10 cellular contexts compared by ENCODE assay signal in genomic region chr6:11218827-11219826, GRCh38. TPM values are rescaled to one million over a fixed set of nuclear protein-coding genes. Genes with fewer than 3 reads are reported as not detected.
DNase-seq lines count a peak whose midpoint lies in the region; ATAC-seq, FAIRE-seq and TF ChIP-seq lines count a peak whose summit lies in the region.
"Had no signal": no experiment of that assay in that cellular context is flagged by ENCODE, and none has a peak within 500 bp of the region (broad histone marks: within the 10 kb centered on the region; RNA-seq: fewer than 3 reads in every experiment).

No MANE protein-coding gene starts in this region.

- ATAC-seq in HG03457 (IDR thresholded peaks at IDR 0.05; ENCODE audit: unreplicated experiment) (no peak), HG03095 (IDR thresholded peaks at IDR 0.05; ENCODE audit: unreplicated experiment) (no peak)

- TF ChIP-seq CTCF in dorsolateral prefrontal cortex (IDR thresholded peaks at IDR 0.05 in 54 of 56, conservative IDR thresholded peaks at IDR 0.05 in 2 of 56; ENCODE audit: low read depth in 1 of 56, partially characterized antibody in 56 of 56) (no peak), D721Med (IDR thresholded peaks at IDR 0.05; ENCODE audit: insufficient read depth, missing control alignments) (no peak)

- H3K27ac ChIP-seq in dorsolateral prefrontal cortex (peak overlapping the region in 57 of 59 donors; percentile 2 to 85 (median 62)), mesodermal cell (ENCODE audit: low read depth, low read length, severe bottlenecking) (peak overlapping the region; percentile 88), subcutaneous abdominal adipose tissue (ENCODE audit: low read depth, low read length) (peak overlapping the region; percentile 86)

- H3K4me1 ChIP-seq in mesodermal cell (ENCODE audit: control insufficient read depth, insufficient read depth, low read length, poor library complexity, severe bottlenecking) (peaks cover 43% of the 10 kb centered on the region), subcutaneous abdominal adipose tissue (ENCODE audit: control insufficient read depth in 5 of 5, insufficient read depth in 5 of 5, low read length in 5 of 5) (peaks cover 19 to 94% (median 76%) of the 10 kb centered on the region in 5 donors)

- peak overlapping the region in 2 of 5 donors; percentile 7 to 26 for H3K9ac ChIP-seq in subcutaneous abdominal adipose tissue (ENCODE audit: low read length in 5 of 5)

- peaks cover 48% of the 10 kb centered on the region for H3K36me3 ChIP-seq in mesodermal cell (ENCODE audit: control insufficient read depth, insufficient read depth, low read length)
- H3K36me3 ChIP-seq in subcutaneous abdominal adipose tissue (ENCODE audit: control insufficient read depth in 5 of 5, insufficient read depth in 5 of 5, low read length in 5 of 5), result peaks cover 2 to 12% (median 3%) of the 10 kb centered on the region in 5 donors

- H3K27me3 ChIP-seq in dorsolateral prefrontal cortex (no peaks in the 10 kb centered on the region), subcutaneous abdominal adipose tissue (ENCODE audit: control insufficient read depth in 5 of 5, insufficient read depth in 4 of 5, low read length in 5 of 5) (no peaks in the 10 kb centered on the region)

- DNase-seq in activated CD4-positive, alpha-beta T cell treated with anti-CD3 and anti-CD28 coated beads for 48 hours, result peak; percentile 57
- no peak for DNase-seq in activated CD4-positive, alpha-beta T cell treated with anti-CD3 and anti-CD28 coated beads, Interleukin-2, amount 50 U/mL, for 1 hour
- DNase-seq in dorsolateral prefrontal cortex (peak in 1 of 10 donors; percentile 32), D721Med (ENCODE audit: insufficient read length, low spot score) (no peak)
- DNase-seq: NCI-H1092 had no signal

- peak overlapping the region in 2 of 59 donors; percentile 9 to 22 for H3K4me3 ChIP-seq in dorsolateral prefrontal cortex
- H3K4me3 ChIP-seq in mesodermal cell (ENCODE audit: extremely low read depth, insufficient read depth, low read length, poor library complexity, severe bottlenecking), result no peak overlapping the region
- peak overlapping the region in 4 of 5 donors; percentile 3 to 26 (median 14) for H3K4me3 ChIP-seq in subcutaneous abdominal adipose tissue (ENCODE audit: low read depth in 1 of 5, low read length in 5 of 5)

- no peak for FAIRE-seq in D721Med (lab: Jason Lieb, UNC)
- FAIRE-seq: urothelium cell line had no signal

- intact Hi-C loops in dorsolateral prefrontal cortex (cut with DNase I), result no loop called here

- H3K9me3 ChIP-seq in mesodermal cell (ENCODE audit: control insufficient read depth, low read length) (no peaks in the 10 kb centered on the region), subcutaneous abdominal adipose tissue (ENCODE audit: control insufficient read depth in 5 of 5, low read length in 5 of 5) (no peaks in the 10 kb centered on the region)

- WGBS in mesodermal cell (ENCODE audit: insufficient coverage in 2 of 2), 2 experiments, result 78 to 88% methylated on average over 10 of the region's 15 CpGs

RNA-seq across cellular contexts. Expression of gene NEDD9, which starts 13.3 kb away (rescaled TPM):
- 10 to 100 TPM in 118 of 120 experiments, 1 to 10 TPM in 2; 7.7 to 36.0 (median 17.1) TPM for total RNA-seq in dorsolateral prefrontal cortex
- polyA plus RNA-seq in mesodermal cell (2013, experiment 1 of 2), result 16.7 TPM
- polyA plus RNA-seq in mesodermal cell (2013, experiment 2 of 2), result 16.1 TPM
